16 cellular contexts compared by ENCODE assay signal in the genomic region with DNA sequence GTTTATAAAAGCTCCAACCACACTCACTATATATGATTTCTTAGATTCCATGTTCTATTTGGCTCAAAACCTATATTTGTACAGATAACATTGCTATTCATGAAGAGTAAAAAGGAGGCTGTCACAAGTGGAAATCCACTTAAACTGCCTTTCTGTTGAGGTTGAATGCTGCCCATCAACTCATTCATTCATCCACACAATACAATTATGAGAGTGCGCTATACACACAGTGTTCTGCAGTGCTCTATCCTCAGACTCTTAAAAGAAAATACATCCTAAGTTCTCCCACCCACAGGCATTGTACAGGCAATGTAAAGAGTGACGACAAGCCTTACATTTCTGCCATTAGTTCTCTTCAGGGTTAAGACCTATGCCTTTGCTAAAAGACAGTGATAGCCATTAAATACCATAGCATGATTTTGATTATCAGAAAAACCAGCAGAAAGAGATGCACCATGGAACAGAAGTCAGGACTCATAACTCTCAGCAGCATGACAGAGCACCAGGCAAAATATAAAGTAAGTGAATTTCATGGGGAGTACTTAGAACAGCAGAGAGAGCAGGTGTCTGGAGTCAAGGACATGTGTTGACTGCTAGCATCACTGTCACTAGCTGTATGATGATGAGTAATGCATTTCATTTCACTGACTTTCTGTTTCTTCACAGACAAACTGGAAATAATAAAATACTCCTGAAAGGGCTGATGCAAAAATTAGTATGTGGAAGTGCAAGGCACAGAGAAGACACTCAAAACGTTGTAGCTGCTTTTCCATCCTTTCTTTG.
A peak's percentile ranks its signal among the peaks of the same experiment; 100 is the strongest.
DNase-seq lines count a peak whose midpoint lies in the region; ATAC-seq and TF ChIP-seq lines count a peak whose summit lies in the region.
"Had no signal": no experiment of that assay in that cellular context is flagged by ENCODE, and none has a peak within 500 bp of the region (broad histone marks: within the 10 kb centered on the region; RNA-seq: fewer than 3 reads in every experiment).

No MANE protein-coding gene starts in this region.

- TF ChIP-seq CTCF in epithelial cell of esophagus (IDR thresholded peaks at IDR 0.05; ENCODE audit: insufficient read depth, low read depth, low read length, missing control alignments) (no peak), GM10248 (IDR thresholded peaks at IDR 0.05; ENCODE audit: control extremely low read depth, extremely low read depth, low read depth, missing control alignments) (no peak)

- ATAC-seq in GM18511 (IDR thresholded peaks at IDR 0.05; ENCODE audit: unreplicated experiment) (peak; percentile 44), GM21717 (IDR thresholded peaks at IDR 0.05; ENCODE audit: unreplicated experiment) (peak; percentile 41), GM19467 (IDR thresholded peaks at IDR 0.05; ENCODE audit: unreplicated experiment) (no peak), esophagus mucosa (no peak)
- ATAC-seq: K562 had no signal

- H3K4me3 ChIP-seq in epithelial cell of esophagus (ENCODE audit: low read length): no peak overlapping the region
- H3K4me3 ChIP-seq: HAP-1, K562, lung had no signal

- POLR2A ChIA-PET in GM10248 (lab: Yijun Ruan, JAX): no interaction called here

- DNase-seq in NCI-H146 (lab: John Stamatoyannopoulos, UW): peak; percentile 9
- DNase-seq in epithelial cell of esophagus (ENCODE audit: low read depth): peak; percentile 11
- DNase-seq in GM10248 (ENCODE audit: extremely low spot score): no peak
- DNase-seq: activated CD4-positive, CD25-positive, alpha-beta regulatory T cell treated with anti-CD3 and anti-CD28 coated beads, Interleukin-2, amount 50 U/mL, for 72 hours; CD8-positive, alpha-beta memory T cell; endodermal cell; NCI-H226; nucleus accumbens; SK-N-SH had no signal

- CTCF ChIA-PET in GM10248 (lab: Yijun Ruan, JAX): interaction anchor here (1.0 kb wide), 1 partner anchor 18 kb away, joined by 3 read pairs; no protein-coding TSS in a partner anchor

Comparison
In these comparisons a context has a peak if more than half of its experiments do, and no peak if none do; other contexts are left out.
1. ATAC-seq: peak in GM18511 (single experiment) and GM21717 (single experiment); none in GM19467 (single experiment) and esophagus mucosa (single experiment).